In the genomic region with DNA sequence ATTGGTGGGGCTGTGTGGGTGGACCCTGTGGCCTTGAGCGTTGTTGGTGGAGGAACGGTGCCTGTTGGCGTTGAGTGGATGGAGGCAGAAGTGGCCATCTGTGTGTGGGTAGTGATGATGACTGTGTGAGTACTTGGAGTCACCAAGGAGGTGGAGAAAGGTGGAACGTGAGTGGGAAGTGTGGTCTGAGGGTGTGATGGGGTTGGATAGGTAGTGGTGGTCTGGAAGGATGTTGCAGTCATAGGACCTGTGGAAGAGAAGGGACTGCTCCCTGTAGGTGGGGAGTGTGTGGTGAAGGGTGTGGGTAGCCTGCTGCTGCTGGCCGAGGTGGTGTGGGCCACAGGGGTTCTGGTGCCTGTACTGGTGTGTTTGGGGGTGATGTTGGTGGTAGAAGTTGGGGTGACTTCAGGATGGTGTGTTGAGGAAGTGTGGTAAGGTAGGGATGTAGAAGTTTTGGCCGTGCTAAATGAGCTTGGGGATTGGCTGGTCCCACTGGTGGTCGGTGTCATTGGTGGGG, we compare ENCODE assay signal across 1 cellular context.
A peak's percentile ranks its signal among the peaks of the same experiment; 100 is the strongest.
TF ChIP-seq lines count a peak whose summit lies in the region.

No MANE protein-coding gene starts in this region.

TF ChIP-seq in HEK293, 187 proteins besides CTCF, POLR2A, EP300 and RAD21:
- peak; percentile 68; the same call in 1 of the 2 replicates for TF ChIP-seq EGR2 (tag by site-specific recombination; IDR thresholded peaks at IDR 0.05; ENCODE audit: low read depth)
- peak; percentile 71 for TF ChIP-seq ZFHX2 (tag by site-specific recombination; conservative IDR thresholded peaks at IDR 0.05)
